ENCODE assay signal across 20 cellular contexts in genomic region chr9:94081864-94082468, GRCh38.
"Had no signal": no experiment of that assay in that cellular context is flagged by ENCODE, and none has a peak within 500 bp of the region (broad histone marks: within the 10 kb centered on the region; RNA-seq: fewer than 3 reads in every experiment).

No MANE protein-coding gene starts in this region.

- H3K4me3 Mint-ChIP-seq: activated CD4-positive, alpha-beta T cell treated with anti-CD3 and anti-CD28 coated beads, Interleukin-2, amount 10 ng/mL, durations not matched to agents 24 days and 14 days; immature natural killer cell; neural progenitor cell; T-helper 1 cell treated with Interleukin-12 subunit alpha and Interleukin-12 subunit beta and Interleukin-4 antibody, amounts not matched to agents 30 μg/mL and 1 μg/mL, for 36 hours; WTC11 had no signal

- H3K9me3 ChIP-seq: adrenal gland, ovary, spleen had no signal

- H3K4me2 ChIP-seq: neural progenitor cell had no signal

- DNase-seq: activated CD4-positive, alpha-beta T cell treated with anti-CD3 and anti-CD28 coated beads, Interleukin-2, amount 10 ng/mL, durations not matched to agents 24 days and 14 days; activated CD8-positive, alpha-beta memory T cell treated with anti-CD3 and anti-CD28 coated beads for 24 hours; activated naive CD4-positive, alpha-beta T cell treated with anti-CD3 and anti-CD28 coated beads, Interleukin-2, amount 50 U/mL, for 16 hours; adrenal gland; central memory CD4-positive, alpha-beta T cell; effector CD8-positive, alpha-beta T cell; immature natural killer cell; ovary; spleen; stimulated activated CD4-positive, alpha-beta T cell treated with anti-CD3 and anti-CD28 coated beads, Interleukin-1b, Interleukin-23, amount 100 ng/mL, for 48 hours; stimulated activated naive CD4-positive, alpha-beta T cell; substantia nigra had no signal

- H3K27me3 Mint-ChIP-seq: activated CD4-positive, alpha-beta T cell treated with anti-CD3 and anti-CD28 coated beads, Interleukin-2, amount 10 ng/mL, durations not matched to agents 24 days and 14 days had no signal

- H3K36me3 Mint-ChIP-seq: WTC11 had no signal

- H3K4me3 ChIP-seq: adrenal gland, coronary artery, neural progenitor cell, ovary, spleen had no signal

- H2AFZ ChIP-seq: neural progenitor cell had no signal

- ATAC-seq: left lobe of liver, SK-N-SH treated with all-trans-retinoic acid at 6 μM for 48 hours, WTC11 had no signal

- H3K36me3 ChIP-seq: adrenal gland, neural progenitor cell, ovary, spleen had no signal

- H3K9me3 Mint-ChIP-seq: activated CD4-positive, alpha-beta T cell treated with anti-CD3 and anti-CD28 coated beads, Interleukin-2, amount 10 ng/mL, durations not matched to agents 24 days and 14 days; activated T-helper 2 cell treated with anti-CD3 and anti-CD28 coated beads, Interferon-gamma antibody, Interleukin-2, Interleukin-4, amounts not matched to agents 10 μg/mL and 5 μg/mL and 100 μg/mL, durations not matched to agents 14 hours and 24 hours and 36 hours; immature natural killer cell; neural progenitor cell; T-helper 1 cell treated with Interleukin-12 subunit alpha and Interleukin-12 subunit beta and Interleukin-4 antibody, amounts not matched to agents 30 μg/mL and 1 μg/mL, for 36 hours; WTC11 had no signal

- H3K27ac Mint-ChIP-seq: activated CD4-positive, alpha-beta T cell treated with anti-CD3 and anti-CD28 coated beads, Interleukin-2, amount 10 ng/mL, durations not matched to agents 24 days and 14 days; activated T-helper 2 cell treated with anti-CD3 and anti-CD28 coated beads, Interferon-gamma antibody, Interleukin-2, Interleukin-4, amounts not matched to agents 10 μg/mL and 5 μg/mL and 100 μg/mL, durations not matched to agents 14 hours and 24 hours and 36 hours; immature natural killer cell; neural progenitor cell; T-helper 1 cell treated with Interleukin-12 subunit alpha and Interleukin-12 subunit beta and Interleukin-4 antibody, amounts not matched to agents 30 μg/mL and 1 μg/mL, for 36 hours; WTC11 had no signal

- H3K27me3 ChIP-seq: adrenal gland, neural progenitor cell, ovary, spleen had no signal

- H3K27ac ChIP-seq: coronary artery, epithelial cell of prostate, neural progenitor cell, ovary had no signal

- H3K4me1 Mint-ChIP-seq: activated CD4-positive, alpha-beta T cell treated with anti-CD3 and anti-CD28 coated beads, Interleukin-2, amount 10 ng/mL, durations not matched to agents 24 days and 14 days; immature natural killer cell had no signal
